ENCODE assay signal across 22 cellular contexts in the genomic region with DNA sequence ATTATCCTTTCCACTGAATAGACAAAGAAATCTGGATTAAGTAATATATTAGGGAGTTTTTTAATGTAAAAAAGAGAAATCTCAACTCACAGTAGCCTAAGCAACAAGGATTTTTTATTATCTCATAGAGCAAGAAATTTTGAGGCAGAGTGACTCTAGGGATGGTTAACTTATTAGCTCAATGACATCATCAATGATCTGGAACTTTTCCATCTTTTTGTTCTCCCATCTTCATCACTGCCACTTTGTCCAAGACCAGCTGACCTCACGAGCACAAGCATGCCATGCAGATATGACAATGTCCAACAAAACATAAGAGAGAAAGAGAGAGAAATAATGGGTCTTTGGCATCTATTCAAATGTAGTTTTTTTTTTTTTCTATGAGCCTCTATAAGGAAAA.
"Had no signal": no experiment of that assay in that cellular context is flagged by ENCODE, and none has a peak within 500 bp of the region (broad histone marks: within the 10 kb centered on the region; RNA-seq: fewer than 3 reads in every experiment).

No MANE protein-coding gene starts in this region.

- H3K27me3 Mint-ChIP-seq: effector memory CD8-positive, alpha-beta T cell; stimulated activated memory B cell treated with anti-CD40 and anti-IgM and Interleukin-4, amounts not matched to agents 10 μg/mL and 1 μg/mL and 100 μg/mL, for 72 hours had no signal

- H3K27ac ChIP-seq: neural progenitor cell, prostate gland, upper lobe of left lung had no signal

- H3K27me3 ChIP-seq: esophagus squamous epithelium, neural progenitor cell, right atrium auricular region, sigmoid colon, tibial nerve, upper lobe of left lung had no signal

- H3K9me3 Mint-ChIP-seq: neural progenitor cell had no signal

- H3K4me1 Mint-ChIP-seq: naive thymus-derived CD4-positive, alpha-beta T cell; neural progenitor cell; stimulated activated memory B cell treated with anti-CD40 and anti-IgM and Interleukin-4, amounts not matched to agents 10 μg/mL and 1 μg/mL and 100 μg/mL, for 72 hours had no signal

- H3K9me3 ChIP-seq: esophagus squamous epithelium, prostate gland, right atrium auricular region, sigmoid colon, thoracic aorta, tibial nerve, upper lobe of left lung had no signal

- H3K36me3 Mint-ChIP-seq: naive thymus-derived CD4-positive, alpha-beta T cell; neural progenitor cell; stimulated activated memory B cell treated with anti-CD40 and anti-IgM and Interleukin-4, amounts not matched to agents 10 μg/mL and 1 μg/mL and 100 μg/mL, for 72 hours had no signal

- H3K27ac Mint-ChIP-seq: effector memory CD8-positive, alpha-beta T cell; naive thymus-derived CD4-positive, alpha-beta T cell; nephron; neural progenitor cell; stimulated activated memory B cell treated with anti-CD40 and anti-IgM and Interleukin-4, amounts not matched to agents 10 μg/mL and 1 μg/mL and 100 μg/mL, for 72 hours had no signal

- ATAC-seq: effector memory CD8-positive, alpha-beta T cell; left lobe of liver; naive thymus-derived CD4-positive, alpha-beta T cell; stimulated activated memory B cell treated with anti-CD40 and anti-IgM and Interleukin-4, amounts not matched to agents 10 μg/mL and 1 μg/mL and 100 μg/mL, for 72 hours; stimulated activated naive CD8-positive, alpha-beta T cell treated with anti-CD3 and anti-CD28 coated beads, Interleukin-15, Interleukin-2, amounts not matched to agents 100 U/mL and 50 U/mL, for 24 hours had no signal

- H3K4me3 ChIP-seq: esophagus squamous epithelium, neural progenitor cell, prostate gland, right atrium auricular region, sigmoid colon, thoracic aorta, tibial nerve, upper lobe of left lung had no signal

- H2AFZ ChIP-seq: neural progenitor cell had no signal

- H3K4me1 ChIP-seq: neural progenitor cell, prostate gland, right atrium auricular region, upper lobe of left lung had no signal

- H3K36me3 ChIP-seq: esophagus squamous epithelium, neural progenitor cell, prostate gland, right atrium auricular region, sigmoid colon, thoracic aorta, tibial nerve, upper lobe of left lung had no signal

- H3K4me3 Mint-ChIP-seq: effector memory CD8-positive, alpha-beta T cell; naive thymus-derived CD4-positive, alpha-beta T cell; nephron; neural progenitor cell; stimulated activated memory B cell treated with anti-CD40 and anti-IgM and Interleukin-4, amounts not matched to agents 10 μg/mL and 1 μg/mL and 100 μg/mL, for 72 hours had no signal

- DNase-seq: cortex of kidney; effector memory CD8-positive, alpha-beta T cell; erythroblast; esophagus squamous epithelium; foreskin melanocyte; mesenchymal stem cell; midbrain; naive thymus-derived CD4-positive, alpha-beta T cell; sigmoid colon; stimulated activated CD4-positive, alpha-beta T cell treated with anti-CD3 and anti-CD28 coated beads, Interleukin-2, amount 100 ng/mL, for 24 hours; stimulated activated CD4-positive, alpha-beta T cell treated with anti-CD3 and anti-CD28 coated beads, Interleukin-4, amount 100 ng/mL, for 4 hours; stimulated activated naive CD8-positive, alpha-beta T cell treated with anti-CD3 and anti-CD28 coated beads, Interleukin-15, Interleukin-2, amounts not matched to agents 100 U/mL and 50 U/mL, for 24 hours; substantia nigra; upper lobe of left lung had no signal

- H3K4me2 ChIP-seq: neural progenitor cell had no signal
